Comparison of ENCODE assay signal across 1 cellular context in the genomic region with DNA sequence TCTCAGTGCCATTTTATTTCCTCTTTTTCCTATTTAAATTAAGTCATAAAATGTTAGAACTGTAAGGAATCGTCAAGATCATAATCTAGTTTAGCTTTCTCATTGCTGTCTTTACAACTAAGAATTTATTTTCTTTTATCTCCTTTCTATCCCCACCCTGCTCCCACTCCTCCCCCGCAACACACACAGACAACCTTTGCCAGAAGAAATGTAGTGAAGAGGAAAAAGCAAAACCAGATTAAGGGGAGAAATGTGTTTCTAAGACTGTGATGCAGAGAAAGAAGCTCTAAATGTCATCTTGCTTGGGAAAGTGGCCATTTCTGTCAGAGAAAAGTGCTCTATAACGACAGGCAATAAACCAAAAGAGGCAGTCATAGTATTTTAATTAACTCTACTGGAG.
TF ChIP-seq lines count a peak whose summit lies in the region.

No MANE protein-coding gene starts in this region.

TF ChIP-seq in WTC11, 78 proteins besides CTCF, POLR2A, EP300 and RAD21 (continued from another document):
- TF ChIP-seq, protein P1, sequence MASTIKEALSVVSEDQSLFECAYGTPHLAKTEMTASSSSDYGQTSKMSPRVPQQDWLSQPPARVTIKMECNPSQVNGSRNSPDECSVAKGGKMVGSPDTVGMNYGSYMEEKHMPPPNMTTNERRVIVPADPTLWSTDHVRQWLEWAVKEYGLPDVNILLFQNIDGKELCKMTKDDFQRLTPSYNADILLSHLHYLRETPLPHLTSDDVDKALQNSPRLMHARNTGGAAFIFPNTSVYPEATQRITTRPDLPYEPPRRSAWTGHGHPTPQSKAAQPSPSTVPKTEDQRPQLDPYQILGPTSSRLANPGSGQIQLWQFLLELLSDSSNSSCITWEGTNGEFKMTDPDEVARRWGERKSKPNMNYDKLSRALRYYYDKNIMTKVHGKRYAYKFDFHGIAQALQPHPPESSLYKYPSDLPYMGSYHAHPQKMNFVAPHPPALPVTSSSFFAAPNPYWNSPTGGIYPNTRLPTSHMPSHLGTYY (CRISPR knock-in tag; IDR thresholded peaks at IDR 0.05), result no peak
- TF ChIP-seq, protein P2, sequence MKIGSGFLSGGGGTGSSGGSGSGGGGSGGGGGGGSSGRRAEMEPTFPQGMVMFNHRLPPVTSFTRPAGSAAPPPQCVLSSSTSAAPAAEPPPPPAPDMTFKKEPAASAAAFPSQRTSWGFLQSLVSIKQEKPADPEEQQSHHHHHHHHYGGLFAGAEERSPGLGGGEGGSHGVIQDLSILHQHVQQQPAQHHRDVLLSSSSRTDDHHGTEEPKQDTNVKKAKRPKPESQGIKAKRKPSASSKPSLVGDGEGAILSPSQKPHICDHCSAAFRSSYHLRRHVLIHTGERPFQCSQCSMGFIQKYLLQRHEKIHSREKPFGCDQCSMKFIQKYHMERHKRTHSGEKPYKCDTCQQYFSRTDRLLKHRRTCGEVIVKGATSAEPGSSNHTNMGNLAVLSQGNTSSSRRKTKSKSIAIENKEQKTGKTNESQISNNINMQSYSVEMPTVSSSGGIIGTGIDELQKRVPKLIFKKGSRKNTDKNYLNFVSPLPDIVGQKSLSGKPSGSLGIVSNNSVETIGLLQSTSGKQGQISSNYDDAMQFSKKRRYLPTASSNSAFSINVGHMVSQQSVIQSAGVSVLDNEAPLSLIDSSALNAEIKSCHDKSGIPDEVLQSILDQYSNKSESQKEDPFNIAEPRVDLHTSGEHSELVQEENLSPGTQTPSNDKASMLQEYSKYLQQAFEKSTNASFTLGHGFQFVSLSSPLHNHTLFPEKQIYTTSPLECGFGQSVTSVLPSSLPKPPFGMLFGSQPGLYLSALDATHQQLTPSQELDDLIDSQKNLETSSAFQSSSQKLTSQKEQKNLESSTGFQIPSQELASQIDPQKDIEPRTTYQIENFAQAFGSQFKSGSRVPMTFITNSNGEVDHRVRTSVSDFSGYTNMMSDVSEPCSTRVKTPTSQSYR (CRISPR knock-in tag; IDR thresholded peaks at IDR 0.05), result no peak
- no peak for TF ChIP-seq ZNF138 (CRISPR knock-in tag; conservative IDR thresholded peaks at IDR 0.05)
- TF ChIP-seq, protein P3, sequence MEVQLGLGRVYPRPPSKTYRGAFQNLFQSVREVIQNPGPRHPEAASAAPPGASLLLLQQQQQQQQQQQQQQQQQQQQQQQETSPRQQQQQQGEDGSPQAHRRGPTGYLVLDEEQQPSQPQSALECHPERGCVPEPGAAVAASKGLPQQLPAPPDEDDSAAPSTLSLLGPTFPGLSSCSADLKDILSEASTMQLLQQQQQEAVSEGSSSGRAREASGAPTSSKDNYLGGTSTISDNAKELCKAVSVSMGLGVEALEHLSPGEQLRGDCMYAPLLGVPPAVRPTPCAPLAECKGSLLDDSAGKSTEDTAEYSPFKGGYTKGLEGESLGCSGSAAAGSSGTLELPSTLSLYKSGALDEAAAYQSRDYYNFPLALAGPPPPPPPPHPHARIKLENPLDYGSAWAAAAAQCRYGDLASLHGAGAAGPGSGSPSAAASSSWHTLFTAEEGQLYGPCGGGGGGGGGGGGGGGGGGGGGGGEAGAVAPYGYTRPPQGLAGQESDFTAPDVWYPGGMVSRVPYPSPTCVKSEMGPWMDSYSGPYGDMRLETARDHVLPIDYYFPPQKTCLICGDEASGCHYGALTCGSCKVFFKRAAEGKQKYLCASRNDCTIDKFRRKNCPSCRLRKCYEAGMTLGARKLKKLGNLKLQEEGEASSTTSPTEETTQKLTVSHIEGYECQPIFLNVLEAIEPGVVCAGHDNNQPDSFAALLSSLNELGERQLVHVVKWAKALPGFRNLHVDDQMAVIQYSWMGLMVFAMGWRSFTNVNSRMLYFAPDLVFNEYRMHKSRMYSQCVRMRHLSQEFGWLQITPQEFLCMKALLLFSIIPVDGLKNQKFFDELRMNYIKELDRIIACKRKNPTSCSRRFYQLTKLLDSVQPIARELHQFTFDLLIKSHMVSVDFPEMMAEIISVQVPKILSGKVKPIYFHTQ (CRISPR knock-in tag; IDR thresholded peaks at IDR 0.05), result no peak
- TF ChIP-seq, protein P4, sequence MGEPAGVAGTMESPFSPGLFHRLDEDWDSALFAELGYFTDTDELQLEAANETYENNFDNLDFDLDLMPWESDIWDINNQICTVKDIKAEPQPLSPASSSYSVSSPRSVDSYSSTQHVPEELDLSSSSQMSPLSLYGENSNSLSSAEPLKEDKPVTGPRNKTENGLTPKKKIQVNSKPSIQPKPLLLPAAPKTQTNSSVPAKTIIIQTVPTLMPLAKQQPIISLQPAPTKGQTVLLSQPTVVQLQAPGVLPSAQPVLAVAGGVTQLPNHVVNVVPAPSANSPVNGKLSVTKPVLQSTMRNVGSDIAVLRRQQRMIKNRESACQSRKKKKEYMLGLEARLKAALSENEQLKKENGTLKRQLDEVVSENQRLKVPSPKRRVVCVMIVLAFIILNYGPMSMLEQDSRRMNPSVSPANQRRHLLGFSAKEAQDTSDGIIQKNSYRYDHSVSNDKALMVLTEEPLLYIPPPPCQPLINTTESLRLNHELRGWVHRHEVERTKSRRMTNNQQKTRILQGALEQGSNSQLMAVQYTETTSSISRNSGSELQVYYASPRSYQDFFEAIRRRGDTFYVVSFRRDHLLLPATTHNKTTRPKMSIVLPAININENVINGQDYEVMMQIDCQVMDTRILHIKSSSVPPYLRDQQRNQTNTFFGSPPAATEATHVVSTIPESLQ (CRISPR knock-in tag; IDR thresholded peaks at IDR 0.05), result no peak
- no peak for TF ChIP-seq NR2C2 (CRISPR knock-in tag; IDR thresholded peaks at IDR 0.05)
